ENCODE assay signal across 1 cellular context in genomic region chr18:35040988-35041751, GRCh38.
TF ChIP-seq lines count a peak whose summit lies in the region.

MAPRE2 (plus strand) TSS chr18:35041413; CDS start chr18:35041540, 127 bp downstream.

TF ChIP-seq in WTC11, 78 proteins besides CTCF, POLR2A, EP300 and RAD21 (continued from another document):
- TF ChIP-seq ARID4B (CRISPR knock-in tag; IDR thresholded peaks at IDR 0.05; ENCODE audit: borderline replicate concordance) = peak; percentile 69; the same call in 1 of the 2 replicates
- no peak for TF ChIP-seq ELF4 (CRISPR knock-in tag; IDR thresholded peaks at IDR 0.05; ENCODE audit: low read depth)
- no peak for TF ChIP-seq SOX15 (CRISPR knock-in tag; IDR thresholded peaks at IDR 0.05)
TF ChIP-seq in WTC11: peak in this region for 13.
